31 cellular contexts compared by ENCODE assay signal in the genomic region with DNA sequence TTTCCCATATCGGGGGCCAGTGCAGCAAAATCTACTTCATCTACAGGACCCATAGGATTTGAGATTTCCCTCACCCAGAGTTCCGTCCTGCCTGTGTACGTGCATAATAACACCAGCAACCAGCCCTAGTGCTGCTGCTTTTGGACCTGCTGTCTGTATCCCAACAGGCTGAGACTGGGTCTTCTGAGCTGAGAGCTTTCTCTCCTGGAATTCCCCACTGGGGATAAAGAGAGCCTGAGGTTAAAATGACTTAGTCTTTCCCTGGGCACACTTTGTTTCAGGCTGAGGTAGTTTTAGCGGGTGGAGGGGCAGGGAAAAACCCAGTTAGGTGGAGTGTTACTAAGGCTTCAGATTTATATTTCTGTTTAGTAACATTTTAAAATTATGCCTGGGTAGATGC.
DNase-seq lines count a peak whose midpoint lies in the region; ATAC-seq and TF ChIP-seq lines count a peak whose summit lies in the region.
"Had no signal": no experiment of that assay in that cellular context is flagged by ENCODE, and none has a peak within 500 bp of the region (broad histone marks: within the 10 kb centered on the region; RNA-seq: fewer than 3 reads in every experiment).

No MANE protein-coding gene starts in this region.

- TF ChIP-seq POLR2A in esophagus squamous epithelium (IDR thresholded peaks at IDR 0.05): no peak

- H3K4me1 Mint-ChIP-seq in activated CD4-positive, alpha-beta T cell treated with anti-CD3 and anti-CD28 coated beads, Interleukin-2, amount 10 ng/mL, durations not matched to agents 24 days and 14 days: peaks cover 23% of the 10 kb centered on the region
- H3K4me1 Mint-ChIP-seq in stimulated activated naive B cell treated with anti-CD40 and anti-IgM and Interleukin-4, amounts not matched to agents 10 μg/mL and 1 μg/mL and 100 μg/mL, for 72 hours: peaks cover 26 to 30% of the 10 kb centered on the region in 2 donors

- no peak overlapping the region for H3K4me3 Mint-ChIP-seq in activated CD4-positive, alpha-beta T cell treated with anti-CD3 and anti-CD28 coated beads, Interleukin-2, amount 10 ng/mL, durations not matched to agents 24 days and 14 days
- H3K4me3 Mint-ChIP-seq in stimulated activated naive B cell treated with anti-CD40 and anti-IgM and Interleukin-4, amounts not matched to agents 10 μg/mL and 1 μg/mL and 100 μg/mL, for 72 hours: no peak overlapping the region
- H3K4me3 Mint-ChIP-seq: naive thymus-derived CD4-positive, alpha-beta T cell had no signal

- peak overlapping the region; percentile 22 for H3K27ac Mint-ChIP-seq in activated CD4-positive, alpha-beta T cell treated with anti-CD3 and anti-CD28 coated beads, Interleukin-2, amount 10 ng/mL, durations not matched to agents 24 days and 14 days
- H3K27ac Mint-ChIP-seq in stimulated activated naive B cell treated with anti-CD40 and anti-IgM and Interleukin-4, amounts not matched to agents 10 μg/mL and 1 μg/mL and 100 μg/mL, for 72 hours: peak overlapping the region; percentile 75

- no peak overlapping the region for H3K4me3 ChIP-seq in esophagus squamous epithelium
- H3K4me3 ChIP-seq: colonic mucosa, prostate gland, SJCRH30, upper lobe of right lung had no signal

- no peaks in the 10 kb centered on the region for H3K9me3 Mint-ChIP-seq in activated CD4-positive, alpha-beta T cell treated with anti-CD3 and anti-CD28 coated beads, Interleukin-2, amount 10 ng/mL, durations not matched to agents 24 days and 14 days
- no peaks in the 10 kb centered on the region for H3K9me3 Mint-ChIP-seq in stimulated activated naive B cell treated with anti-CD40 and anti-IgM and Interleukin-4, amounts not matched to agents 10 μg/mL and 1 μg/mL and 100 μg/mL, for 72 hours
- H3K9me3 Mint-ChIP-seq: naive thymus-derived CD4-positive, alpha-beta T cell had no signal

- H3K36me3 Mint-ChIP-seq in activated CD4-positive, alpha-beta T cell treated with anti-CD3 and anti-CD28 coated beads, Interleukin-2, amount 10 ng/mL, durations not matched to agents 24 days and 14 days (ENCODE audit: low read depth): peaks cover 40% of the 10 kb centered on the region
- H3K36me3 Mint-ChIP-seq in stimulated activated naive B cell treated with anti-CD40 and anti-IgM and Interleukin-4, amounts not matched to agents 10 μg/mL and 1 μg/mL and 100 μg/mL, for 72 hours: peaks cover 28 to 49% of the 10 kb centered on the region in 2 donors

- intact Hi-C loops in activated CD4-positive, alpha-beta T cell treated with anti-CD3 and anti-CD28 coated beads, Interleukin-2, amount 10 ng/mL, durations not matched to agents 24 days and 14 days (cut with micrococcal nuclease): no loop called here
- intact Hi-C loops in esophagus squamous epithelium (cut with DNase I): loop anchor here (5.0 kb wide), 1 partner anchor 276 kb away; no protein-coding TSS in a partner anchor

- ATAC-seq in HG03196 (IDR thresholded peaks at IDR 0.05; ENCODE audit: unreplicated experiment) (peak; percentile 50), GM19467 (IDR thresholded peaks at IDR 0.05; ENCODE audit: unreplicated experiment) (no peak)
- peak; percentile 42 to 72 for ATAC-seq in stimulated activated naive B cell treated with anti-CD40 and anti-IgM and Interleukin-4, amounts not matched to agents 10 μg/mL and 1 μg/mL and 100 μg/mL, for 72 hours (replicated peaks)
- ATAC-seq: left ventricle myocardium superior; naive thymus-derived CD4-positive, alpha-beta T cell; sciatic nerve; upper lobe of right lung had no signal

- no peaks in the 10 kb centered on the region for H3K27me3 Mint-ChIP-seq in activated CD4-positive, alpha-beta T cell treated with anti-CD3 and anti-CD28 coated beads, Interleukin-2, amount 10 ng/mL, durations not matched to agents 24 days and 14 days
- no peaks in the 10 kb centered on the region for H3K27me3 Mint-ChIP-seq in stimulated activated naive B cell treated with anti-CD40 and anti-IgM and Interleukin-4, amounts not matched to agents 10 μg/mL and 1 μg/mL and 100 μg/mL, for 72 hours
- H3K27me3 Mint-ChIP-seq: naive thymus-derived CD4-positive, alpha-beta T cell had no signal

- peak; percentile 53 for DNase-seq in activated CD4-positive, alpha-beta T cell treated with anti-CD3 and anti-CD28 coated beads, Interleukin-2, amount 10 ng/mL, durations not matched to agents 24 days and 14 days
- no peak for DNase-seq in activated CD4-positive, alpha-beta T cell treated with anti-CD3 and anti-CD28 coated beads, Interleukin-2, amount 50 U/mL, for 1 hour
- DNase-seq in esophagus squamous epithelium (lab: John Stamatoyannopoulos, UW) (no peak), NCI-H1417 (lab: John Stamatoyannopoulos, UW) (no peak), medulla oblongata (ENCODE audit: extremely low spot score) (no peak)
- DNase-seq in stimulated activated naive B cell treated with anti-CD40 and anti-IgM and Interleukin-4, amounts not matched to agents 10 μg/mL and 1 μg/mL and 100 μg/mL, for 72 hours: no peak
- DNase-seq: 8988T; colonic mucosa; DMS79 treated with DMSO at 0.1 percent for 48 hours; effector CD4-positive, alpha-beta T cell; GF-D8; left ventricle myocardium superior; naive thymus-derived CD4-positive, alpha-beta T cell; NCI-H1092 treated with DMSO at 0.1 percent for 48 hours; NCI-H187 treated with DMSO at 0.1 percent for 48 hours; NCI-H2171; nucleus accumbens; RPMI8226; SJCRH30; stimulated activated CD8-positive, alpha-beta memory T cell treated with anti-CD3 and anti-CD28 coated beads, Interleukin-4, amount 100 ng/mL, for 48 hours; substantia nigra; SW 1271; T-helper 9 cell; upper lobe of right lung; WERI-Rb-1 had no signal

- H3K4me1 ChIP-seq in esophagus squamous epithelium: peaks cover 0 to 51% (median 4%) of the 10 kb centered on the region in 3 donors
- H3K4me1 ChIP-seq: prostate gland, SJCRH30, upper lobe of right lung had no signal

- H3K27ac ChIP-seq in esophagus squamous epithelium: peak overlapping the region; percentile 12 to 56 (median 35)
- H3K27ac ChIP-seq: C4-2B, colonic mucosa, epithelial cell of prostate, prostate gland, SJCRH30, upper lobe of right lung, WERI-Rb-1 had no signal

- no peaks in the 10 kb centered on the region for H3K27me3 ChIP-seq in esophagus squamous epithelium
- H3K27me3 ChIP-seq: colonic mucosa, SJCRH30, upper lobe of right lung had no signal

- TF ChIP-seq CTCF in esophagus squamous epithelium (IDR thresholded peaks at IDR 0.05): no peak

- 48 to 54% methylated on average over 4 of the region's 4 CpGs for whole genome bisulfite sequencing in esophagus squamous epithelium, 2 donors

- H3K9me3 ChIP-seq in esophagus squamous epithelium: no peaks in the 10 kb centered on the region
- H3K9me3 ChIP-seq: colonic mucosa, prostate gland, SJCRH30, upper lobe of right lung had no signal

- peaks cover 0 to 62% (median 0%) of the 10 kb centered on the region in 3 donors for H3K36me3 ChIP-seq in esophagus squamous epithelium
- H3K36me3 ChIP-seq: colonic mucosa had no signal
